In the genomic region with DNA sequence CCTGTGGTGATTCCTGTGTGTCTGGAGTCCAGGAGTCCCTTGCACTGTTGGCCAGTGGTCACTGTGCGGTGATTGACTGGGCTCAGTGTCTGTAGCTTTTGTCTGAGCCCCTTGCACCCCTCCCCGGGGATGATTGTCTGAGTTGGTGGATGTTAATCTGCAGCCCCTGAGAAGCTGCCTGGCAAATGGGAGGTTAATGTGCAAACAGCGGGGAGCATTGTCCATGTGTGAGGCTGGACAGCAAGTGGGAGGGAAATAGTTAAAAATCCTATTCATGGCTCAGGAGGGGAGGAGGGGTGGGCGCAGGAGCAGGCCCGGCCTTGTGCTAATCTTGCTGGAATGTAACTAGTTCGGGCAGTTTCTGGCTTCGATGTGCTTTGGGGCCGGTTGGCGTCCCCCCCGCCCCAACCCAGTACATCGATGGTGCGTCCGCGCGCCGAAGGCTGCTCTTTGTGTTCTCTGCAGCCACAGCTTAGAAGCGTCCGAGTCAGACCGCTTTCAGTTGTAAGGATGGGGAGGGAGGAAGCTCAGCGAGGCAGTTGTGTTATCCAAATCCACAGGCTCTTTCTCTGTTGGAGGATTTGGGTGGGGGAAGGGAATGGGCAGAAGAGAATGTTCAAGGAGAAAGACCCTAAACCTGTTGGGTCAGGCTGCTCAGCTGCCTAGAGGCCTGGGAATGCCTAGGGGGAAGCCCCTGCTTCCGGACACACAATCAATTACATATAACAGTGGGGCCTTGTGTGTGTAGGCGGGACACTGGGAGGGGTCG, we compare ENCODE assay signal across 9 cellular contexts.
A peak's percentile ranks its signal among the peaks of the same experiment; 100 is the strongest.
DNase-seq lines count a peak whose midpoint lies in the region; ATAC-seq, FAIRE-seq and TF ChIP-seq lines count a peak whose summit lies in the region.
"Had no signal": no experiment of that assay in that cellular context is flagged by ENCODE, and none has a peak within 500 bp of the region (broad histone marks: within the 10 kb centered on the region; RNA-seq: fewer than 3 reads in every experiment).

No MANE protein-coding gene starts in this region.

- TF ChIP-seq CTCF in HepG2 (CRISPR knock-in tag; IDR thresholded peaks at IDR 0.05) (no peak), tibial artery (IDR thresholded peaks at IDR 0.05) (no peak), transverse colon (IDR thresholded peaks at IDR 0.05) (no peak)

- H3K27ac Mint-ChIP-seq in stimulated activated effector memory CD8-positive, alpha-beta T cell treated with anti-CD3 and anti-CD28 coated beads, Interleukin-12 subunit alpha, Interleukin-12 subunit beta, amount 100 ng/mL, for 72 hours = no peak overlapping the region
- no peak overlapping the region for H3K27ac Mint-ChIP-seq in activated CD8-positive, alpha-beta T cell treated with anti-CD3 and anti-CD28 coated beads, Interleukin-2, amount 10 ng/mL, durations not matched to agents 7 days and 5 days

- H3K4me3 ChIP-seq in ectodermal cell (ENCODE audit: insufficient read depth, low read depth, low read length) = peak overlapping the region; percentile 27
- peak overlapping the region; percentile 9 to 59 (median 24); a peak in 3 of 6 replicates for H3K4me3 ChIP-seq in HepG2 (replicated peaks in 1 of 3; ENCODE audit: insufficient read depth in 1 of 3, low read depth in 2 of 3, low read length in 3 of 3)
- H3K4me3 ChIP-seq in tibial artery = peak overlapping the region; percentile 31 to 43
- H3K4me3 ChIP-seq in transverse colon = no peak overlapping the region

- H3K79me2 ChIP-seq in HepG2 (ENCODE audit: insufficient read depth, low read length) = no peaks in the 10 kb centered on the region

- peak overlapping the region; percentile 81 for H3K4me2 ChIP-seq in HepG2 (ENCODE audit: low read depth, low read length)

- POLR2A ChIA-PET in HepG2 (lab: Yijun Ruan, JAX) = no interaction called here
- POLR2A ChIA-PET in activated CD8-positive, alpha-beta T cell treated with anti-CD3 and anti-CD28 coated beads, Interleukin-2, amount 10 ng/mL, durations not matched to agents 7 days and 5 days (lab: Charles Lee) = no interaction called here

- TF ChIP-seq RAD21 in HepG2 (CRISPR knock-in tag; IDR thresholded peaks at IDR 0.05) = no peak

- H3K9me3 Mint-ChIP-seq in stimulated activated effector memory CD8-positive, alpha-beta T cell treated with anti-CD3 and anti-CD28 coated beads, Interleukin-12 subunit alpha, Interleukin-12 subunit beta, amount 100 ng/mL, for 72 hours = no peaks in the 10 kb centered on the region
- no peaks in the 10 kb centered on the region for H3K9me3 Mint-ChIP-seq in activated CD8-positive, alpha-beta T cell treated with anti-CD3 and anti-CD28 coated beads, Interleukin-2, amount 10 ng/mL, durations not matched to agents 7 days and 5 days (ENCODE audit: insufficient read depth)

- no peaks in the 10 kb centered on the region for H3K36me3 ChIP-seq in ectodermal cell (ENCODE audit: control insufficient read depth, insufficient read depth, low read length)
- no peaks in the 10 kb centered on the region for H3K36me3 ChIP-seq in HepG2 (replicated peaks in 1 of 2; ENCODE audit: control insufficient read depth in 1 of 2, insufficient read depth in 2 of 2, low read length in 2 of 2)
- H3K36me3 ChIP-seq in tibial artery = no peaks in the 10 kb centered on the region
- H3K36me3 ChIP-seq in transverse colon = no peaks in the 10 kb centered on the region

- H2AFZ ChIP-seq in HepG2 (ENCODE audit: low read length) = peak overlapping the region; percentile 33

- intact Hi-C loops in HepG2 (cut with micrococcal nuclease; ENCODE audit: unreplicated experiment) = no loop called here
- intact Hi-C loops in tibial artery (cut with DNase I; ENCODE audit: low total_unique reads) = no loop called here
- intact Hi-C loops in transverse colon (cut with DNase I; ENCODE audit: low total_unique reads) = no loop called here

- H3K9ac ChIP-seq in HepG2 (ENCODE audit: insufficient read depth, low read depth, low read length) = no peak overlapping the region

- H3K9me3 ChIP-seq in ectodermal cell (ENCODE audit: control insufficient read depth, low read length) (no peaks in the 10 kb centered on the region), HepG2 (ENCODE audit: low read length) (no peaks in the 10 kb centered on the region), tibial artery (no peaks in the 10 kb centered on the region), transverse colon (no peaks in the 10 kb centered on the region)

- FAIRE-seq in HepG2 (lab: Jason Lieb, UNC) = peak; percentile 67

- H3K27me3 ChIP-seq in ectodermal cell (ENCODE audit: control insufficient read depth, insufficient read depth, low read length, poor library complexity, severe bottlenecking) (no peaks in the 10 kb centered on the region), HepG2 (ENCODE audit: control insufficient read depth in 1 of 2, insufficient read depth in 2 of 2, low read length in 2 of 2) (peaks cover 1 to 57% of the 10 kb centered on the region in 2 experiments; a peak in 4 of 5 replicates), tibial artery (no peaks in the 10 kb centered on the region), transverse colon (no peaks in the 10 kb centered on the region)

- H3K4me3 Mint-ChIP-seq in stimulated activated effector memory CD8-positive, alpha-beta T cell treated with anti-CD3 and anti-CD28 coated beads, Interleukin-12 subunit alpha, Interleukin-12 subunit beta, amount 100 ng/mL, for 72 hours = no peak overlapping the region
- no peak overlapping the region for H3K4me3 Mint-ChIP-seq in activated CD8-positive, alpha-beta T cell treated with anti-CD3 and anti-CD28 coated beads, Interleukin-2, amount 10 ng/mL, durations not matched to agents 7 days and 5 days

- TF ChIP-seq EP300 in HepG2 (IDR thresholded peaks at IDR 0.05; ENCODE audit: low read depth in 2 of 2, low read length in 2 of 2) = no peak
- TF ChIP-seq EP300 in HepG2 (CRISPR knock-in tag; IDR thresholded peaks at IDR 0.05; ENCODE audit: borderline replicate concordance) = no peak
- no peak for TF ChIP-seq EP300 in transverse colon (IDR thresholded peaks at IDR 0.05; ENCODE audit: low read depth)

- H3K27ac ChIP-seq in ectodermal cell (ENCODE audit: insufficient read depth, low read depth, low read length, poor library complexity, severe bottlenecking) (peak overlapping the region; percentile 99), HepG2 (ENCODE audit: extremely low read length, insufficient read depth, low read length) (no peak overlapping the region), tibial artery (peak overlapping the region; percentile 47 to 68), transverse colon (peak overlapping the region in 2 of 4 donors; percentile 7 to 41)

- H3K4me1 Mint-ChIP-seq in stimulated activated effector memory CD8-positive, alpha-beta T cell treated with anti-CD3 and anti-CD28 coated beads, Interleukin-12 subunit alpha, Interleukin-12 subunit beta, amount 100 ng/mL, for 72 hours = no peaks in the 10 kb centered on the region
- H3K4me1 Mint-ChIP-seq in activated CD8-positive, alpha-beta T cell treated with anti-CD3 and anti-CD28 coated beads, Interleukin-2, amount 10 ng/mL, durations not matched to agents 7 days and 5 days (ENCODE audit: low read depth) = no peaks in the 10 kb centered on the region

- CTCF ChIA-PET in HepG2 (lab: Yijun Ruan, JAX; ENCODE audit: low intra/inter-chr PET ratio, low total read pairs) = no interaction called here
- CTCF ChIA-PET in activated CD8-positive, alpha-beta T cell treated with anti-CD3 and anti-CD28 coated beads, Interleukin-2, amount 10 ng/mL, durations not matched to agents 7 days and 5 days (lab: Charles Lee) = interaction anchor here (1.7 kb wide), 1 partner anchor 10 kb away, joined by 4 read pairs; no protein-coding TSS in a partner anchor

- ATAC-seq in HepG2 = peak; percentile 79
- no peak for ATAC-seq in stimulated activated effector memory CD8-positive, alpha-beta T cell treated with anti-CD3 and anti-CD28 coated beads, Interleukin-12 subunit alpha, Interleukin-12 subunit beta, amount 100 ng/mL, for 72 hours
- ATAC-seq in stimulated activated naive CD8-positive, alpha-beta T cell treated with anti-CD3 and anti-CD28 coated beads, Interleukin-15, Interleukin-2, amounts not matched to agents 100 U/mL and 50 U/mL, for 24 hours = no peak
- ATAC-seq in activated CD8-positive, alpha-beta T cell treated with anti-CD3 and anti-CD28 coated beads, Interleukin-2, amount 10 ng/mL, durations not matched to agents 7 days and 5 days = no peak

- H3K36me3 Mint-ChIP-seq in stimulated activated effector memory CD8-positive, alpha-beta T cell treated with anti-CD3 and anti-CD28 coated beads, Interleukin-12 subunit alpha, Interleukin-12 subunit beta, amount 100 ng/mL, for 72 hours = no peaks in the 10 kb centered on the region
- H3K36me3 Mint-ChIP-seq in activated CD8-positive, alpha-beta T cell treated with anti-CD3 and anti-CD28 coated beads, Interleukin-2, amount 10 ng/mL, durations not matched to agents 7 days and 5 days (ENCODE audit: low read depth) = no peaks in the 10 kb centered on the region

- H3K27me3 Mint-ChIP-seq in activated CD8-positive, alpha-beta T cell treated with anti-CD3 and anti-CD28 coated beads, Interleukin-2, amount 10 ng/mL, durations not matched to agents 7 days and 5 days (ENCODE audit: low read depth) = no peaks in the 10 kb centered on the region

- WGBS in ectodermal cell, 2 experiments = 1% methylated on average over 21 to 22 of the region's 23 CpGs
- WGBS in HepG2 (ENCODE audit: low lambda C conversion rate) = 3% methylated on average over 20 of the region's 23 CpGs
- WGBS in transverse colon (ENCODE audit: low coverage in 1 of 2), 2 donors = 52 to 80% methylated on average over 1 to 23 of the region's 23 CpGs

- DNase-seq in NCI-H1048 (lab: John Stamatoyannopoulos, UW) = peak; percentile 30
- peak; percentile 58 for DNase-seq in HepG2 (ENCODE audit: low spot score)
- DNase-seq in tibial artery = no peak
- no peak for DNase-seq in stimulated activated effector memory CD8-positive, alpha-beta T cell treated with anti-CD3 and anti-CD28 coated beads, Interleukin-12 subunit alpha, Interleukin-12 subunit beta, amount 100 ng/mL, for 72 hours (ENCODE audit: low spot score in 2 of 2)
- no peak for DNase-seq in stimulated activated naive CD8-positive, alpha-beta T cell treated with anti-CD3 and anti-CD28 coated beads, Interleukin-15, Interleukin-2, amounts not matched to agents 100 U/mL and 50 U/mL, for 24 hours
- no peak for DNase-seq in activated CD8-positive, alpha-beta T cell treated with anti-CD3 and anti-CD28 coated beads, Interleukin-2, amount 10 ng/mL, durations not matched to agents 7 days and 5 days
- DNase-seq in transverse colon = no peak
- DNase-seq: NCI-H187 treated with DMSO at 0.1 percent for 48 hours had no signal

- in situ Hi-C loops in HepG2 (cut with HindIII; ENCODE audit: extremely low pct_ligation_motif_present, low pct_unique_long_range_greater_than_20kb) = no loop called here
- in situ Hi-C loops in transverse colon (cut with MboI; ENCODE audit: low pct_ligation_motif_present in 1 of 4, low pct_unique_long_range_greater_than_20kb in 1 of 4, low sequenced_read_pairs in 3 of 4) = no loop called here

- H4K20me1 ChIP-seq in HepG2 (ENCODE audit: insufficient read depth, low read length) = no peaks in the 10 kb centered on the region

- BruUV-seq in HepG2 (replicated peaks; lab: Mats Ljungman, UMichigan) = no TSS peak

- TF ChIP-seq POLR2A in HepG2 (IDR thresholded peaks at IDR 0.05; ENCODE audit: insufficient read depth in 1 of 2, low read depth in 2 of 2, low read length in 2 of 2) (no peak), transverse colon (IDR thresholded peaks at IDR 0.05) (no peak)

- H3K4me1 ChIP-seq in ectodermal cell (ENCODE audit: control insufficient read depth, insufficient read depth, low read length) = peaks cover 61% of the 10 kb centered on the region
- H3K4me1 ChIP-seq in HepG2 (ENCODE audit: insufficient read depth, low read length) = peaks cover 27% of the 10 kb centered on the region
- peaks cover 6 to 63% (median 48%) of the 10 kb centered on the region in 4 donors for H3K4me1 ChIP-seq in tibial artery
- peaks cover 5 to 31% (median 12%) of the 10 kb centered on the region in 4 donors for H3K4me1 ChIP-seq in transverse colon

Comparison
In these comparisons a context has a peak if more than half of its experiments do, and no peak if none do; other contexts are left out.
1. DNase-seq: peak in NCI-H1048 (single experiment) and HepG2 (single experiment); none in tibial artery (0 of 2), stimulated activated effector memory CD8-positive, alpha-beta T cell treated with anti-CD3 and anti-CD28 coated beads, Interleukin-12 subunit alpha, Interleukin-12 subunit beta, amount 100 ng/mL, for 72 hours (0 of 2), stimulated activated naive CD8-positive, alpha-beta T cell treated with anti-CD3 and anti-CD28 coated beads, Interleukin-15, Interleukin-2, amounts not matched to agents 100 U/mL and 50 U/mL, for 24 hours (single experiment), activated CD8-positive, alpha-beta T cell treated with anti-CD3 and anti-CD28 coated beads, Interleukin-2, amount 10 ng/mL, durations not matched to agents 7 days and 5 days (single experiment) and transverse colon (single experiment).
2. H3K4me3 ChIP-seq: peak in ectodermal cell (single experiment), HepG2 (3 of 3) and tibial artery (2 of 2); none in transverse colon (0 of 4).